25 cellular contexts compared by ENCODE assay signal in genomic region chrX:53196678-53197077, GRCh38. TPM values are rescaled to one million over a fixed set of nuclear protein-coding genes. Genes with fewer than 3 reads are reported as not detected.
DNase-seq lines count a peak whose midpoint lies in the region; ATAC-seq, FAIRE-seq and TF ChIP-seq lines count a peak whose summit lies in the region.
"Had no signal": no experiment of that assay in that cellular context is flagged by ENCODE, and none has a peak within 500 bp of the region (broad histone marks: within the 10 kb centered on the region; RNA-seq: fewer than 3 reads in every experiment).

No MANE protein-coding gene starts in this region.

- H3K79me2 ChIP-seq in HepG2 (ENCODE audit: insufficient read depth, low read length) (no peaks in the 10 kb centered on the region), GM12878 (ENCODE audit: control insufficient read depth, insufficient read depth, low read length) (no peaks in the 10 kb centered on the region)

- RAD21 ChIA-PET in GM12878 (lab: Charles Lee; ENCODE audit: unreplicated experiment) = no interaction called here

- POLR2A ChIA-PET in HepG2 (lab: Yijun Ruan, JAX) (no interaction called here), GM12878 (lab: Charles Lee) (interaction anchor here (0.6 kb wide), 1 partner anchor 44 kb away, joined by 3 read pairs; no protein-coding TSS in a partner anchor)
- POLR2A ChIA-PET in CD4-positive, alpha-beta T cell (lab: Charles Lee) = no interaction called here

- peak overlapping the region; percentile 72 for H3K27ac Mint-ChIP-seq in stimulated activated effector memory CD8-positive, alpha-beta T cell treated with anti-CD3 and anti-CD28 coated beads, Interleukin-12 subunit alpha, Interleukin-12 subunit beta, amount 100 ng/mL, for 72 hours
- no peak overlapping the region for H3K27ac Mint-ChIP-seq in CD4-positive, alpha-beta T cell
- H3K27ac Mint-ChIP-seq: CD8-positive, alpha-beta T cell had no signal

- BruUV-seq in HepG2 (replicated peaks; lab: Mats Ljungman, UMichigan) (no TSS peak), GM12878 (replicated peaks; lab: Mats Ljungman, UMichigan) (no TSS peak)

- H3K9me3 ChIP-seq in HepG2 (ENCODE audit: low read length) = no peaks in the 10 kb centered on the region
- no peaks in the 10 kb centered on the region for H3K9me3 ChIP-seq in right lobe of liver
- no peaks in the 10 kb centered on the region for H3K9me3 ChIP-seq in GM12878 (replicated peaks; ENCODE audit: control insufficient read depth, insufficient read depth, low read length)
- no peaks in the 10 kb centered on the region for H3K9me3 ChIP-seq in CD4-positive, alpha-beta T cell (ENCODE audit: control insufficient read depth, low read length)
- no peaks in the 10 kb centered on the region for H3K9me3 ChIP-seq in gastrocnemius medialis
- H3K9me3 ChIP-seq: BE2C, BLaER1, Caco-2 had no signal

- TF ChIP-seq CTCF in HepG2 (CRISPR knock-in tag; IDR thresholded peaks at IDR 0.05) (no peak), right lobe of liver (IDR thresholded peaks at IDR 0.05) (no peak), GM12878 (IDR thresholded peaks at IDR 0.05 in 2 of 3, conservative IDR thresholded peaks at IDR 0.05 in 1 of 3; ENCODE audit: control insufficient read depth in 2 of 3, extremely low read depth in 1 of 3, insufficient read depth in 1 of 3, low read depth in 3 of 3, low read length in 3 of 3) (no peak), coronary artery (IDR thresholded peaks at IDR 0.05) (no peak), gastrocnemius medialis (IDR thresholded peaks at IDR 0.05 in 4 of 5, conservative IDR thresholded peaks at IDR 0.05 in 1 of 5) (no peak)
- no peak for TF ChIP-seq CTCF in CD4-positive, alpha-beta T cell (IDR thresholded peaks at IDR 0.05)

- H3K4me1 Mint-ChIP-seq in stimulated activated effector memory CD8-positive, alpha-beta T cell treated with anti-CD3 and anti-CD28 coated beads, Interleukin-12 subunit alpha, Interleukin-12 subunit beta, amount 100 ng/mL, for 72 hours = no peaks in the 10 kb centered on the region
- no peaks in the 10 kb centered on the region for H3K4me1 Mint-ChIP-seq in CD4-positive, alpha-beta T cell (ENCODE audit: low read depth)
- H3K4me1 Mint-ChIP-seq: CD14-positive monocyte had no signal

- H3K9ac ChIP-seq in HepG2 (ENCODE audit: insufficient read depth, low read depth, low read length) (no peak overlapping the region), GM12878 (ENCODE audit: control insufficient read depth, insufficient read depth, low read length) (no peak overlapping the region)
- H3K9ac ChIP-seq: BLaER1 had no signal

- H3K36me3 ChIP-seq in HepG2 (replicated peaks in 1 of 2; ENCODE audit: control insufficient read depth in 1 of 2, insufficient read depth in 2 of 2, low read length in 2 of 2) (peaks cover 16 to 70% of the 10 kb centered on the region in 2 experiments), right lobe of liver (peaks cover 7 to 83% (median 57%) of the 10 kb centered on the region in 4 donors), GM12878 (ENCODE audit: control insufficient read depth in 2 of 2, insufficient read depth in 2 of 2, low read length in 1 of 2) (peaks cover 47 to 54% of the 10 kb centered on the region in 2 experiments), gastrocnemius medialis (peaks cover 3 to 100% of the 10 kb centered on the region in 2 donors)

- 93% methylated on average over 3 of the region's 12 CpGs for WGBS in HepG2 (ENCODE audit: low lambda C conversion rate)
- WGBS in right lobe of liver (ENCODE audit: insufficient coverage, low coverage, low lambda C conversion rate, missing lambda C conversion rate) = 100% methylated on average over 4 of the region's 12 CpGs
- 97% methylated on average over 12 of the region's 12 CpGs for WGBS in GM12878 (ENCODE audit: insufficient coverage, insufficient replicate concordance, low lambda C conversion rate, missing lambda C conversion rate)

- no peak overlapping the region for H3K4me3 Mint-ChIP-seq in stimulated activated effector memory CD8-positive, alpha-beta T cell treated with anti-CD3 and anti-CD28 coated beads, Interleukin-12 subunit alpha, Interleukin-12 subunit beta, amount 100 ng/mL, for 72 hours
- H3K4me3 Mint-ChIP-seq in CD4-positive, alpha-beta T cell = no peak overlapping the region
- H3K4me3 Mint-ChIP-seq: CD14-positive monocyte; CD4-positive, CD25-positive, alpha-beta regulatory T cell; CD8-positive, alpha-beta T cell had no signal

- no peak overlapping the region for H3K4me2 ChIP-seq in HepG2 (ENCODE audit: low read depth, low read length)
- H3K4me2 ChIP-seq in GM12878 (ENCODE audit: control insufficient read depth, insufficient read depth) = no peak overlapping the region
- H3K4me2 ChIP-seq: BLaER1 had no signal

- peaks cover 85% of the 10 kb centered on the region for H3K36me3 Mint-ChIP-seq in stimulated activated effector memory CD8-positive, alpha-beta T cell treated with anti-CD3 and anti-CD28 coated beads, Interleukin-12 subunit alpha, Interleukin-12 subunit beta, amount 100 ng/mL, for 72 hours
- H3K36me3 Mint-ChIP-seq in CD4-positive, alpha-beta T cell (ENCODE audit: low read depth) = peaks cover 77% of the 10 kb centered on the region

- H3K27me3 Mint-ChIP-seq in CD4-positive, alpha-beta T cell = no peaks in the 10 kb centered on the region
- H3K27me3 Mint-ChIP-seq: CD4-positive, CD25-positive, alpha-beta regulatory T cell had no signal

- SMC1A ChIA-PET in GM12878 (lab: Charles Lee; ENCODE audit: uncharacterized antibody, unreplicated experiment) = no interaction called here

- H2AFZ ChIP-seq in HepG2 (ENCODE audit: low read length) = no peak overlapping the region
- no peak overlapping the region for H2AFZ ChIP-seq in GM12878 (ENCODE audit: control insufficient read depth, low read depth, low read length)

- TF ChIP-seq EP300 in HepG2 (IDR thresholded peaks at IDR 0.05; ENCODE audit: low read depth in 2 of 2, low read length in 2 of 2) (no peak), HepG2 (CRISPR knock-in tag; IDR thresholded peaks at IDR 0.05; ENCODE audit: borderline replicate concordance) (no peak), GM12878 (IDR thresholded peaks at IDR 0.05; ENCODE audit: borderline replicate concordance in 1 of 2, control insufficient read depth in 1 of 2, low read depth in 2 of 2, low read length in 2 of 2) (no peak)

- CTCF ChIA-PET in HepG2 (lab: Yijun Ruan, JAX; ENCODE audit: low intra/inter-chr PET ratio, low total read pairs) = no interaction called here
- CTCF ChIA-PET in GM12878 (lab: Yijun Ruan, JAX) = no interaction called here
- CTCF ChIA-PET in CD4-positive, alpha-beta T cell (lab: Charles Lee) = no interaction called here

- H3K4me3 ChIP-seq in HepG2 (replicated peaks in 1 of 3; ENCODE audit: insufficient read depth in 1 of 3, low read depth in 2 of 3, low read length in 3 of 3) = no peak overlapping the region
- no peak overlapping the region for H3K4me3 ChIP-seq in right lobe of liver
- no peak overlapping the region for H3K4me3 ChIP-seq in GM12878
- no peak overlapping the region for H3K4me3 ChIP-seq in coronary artery
- H3K4me3 ChIP-seq in gastrocnemius medialis = no peak overlapping the region
- H3K4me3 ChIP-seq: BLaER1 had no signal

- H3K27ac ChIP-seq in HepG2 (ENCODE audit: extremely low read length, insufficient read depth, low read length) = no peak overlapping the region
- H3K27ac ChIP-seq in right lobe of liver = no peak overlapping the region
- H3K27ac ChIP-seq in GM12878 (ENCODE audit: control insufficient read depth, insufficient read depth) = no peak overlapping the region
- H3K27ac ChIP-seq in coronary artery = no peak overlapping the region
- no peak overlapping the region for H3K27ac ChIP-seq in CD4-positive, alpha-beta T cell (ENCODE audit: low read depth, low read length)
- H3K27ac ChIP-seq in gastrocnemius medialis = no peak overlapping the region
- H3K27ac ChIP-seq: BLaER1 had no signal

- no peaks in the 10 kb centered on the region for H3K4me1 ChIP-seq in HepG2 (ENCODE audit: insufficient read depth, low read length)
- no peaks in the 10 kb centered on the region for H3K4me1 ChIP-seq in right lobe of liver
- no peaks in the 10 kb centered on the region for H3K4me1 ChIP-seq in GM12878 (ENCODE audit: control insufficient read depth, insufficient read depth, low read length)
- no peaks in the 10 kb centered on the region for H3K4me1 ChIP-seq in gastrocnemius medialis
- H3K4me1 ChIP-seq: BE2C, BLaER1, Caco-2 had no signal

- no peaks in the 10 kb centered on the region for H3K9me3 Mint-ChIP-seq in stimulated activated effector memory CD8-positive, alpha-beta T cell treated with anti-CD3 and anti-CD28 coated beads, Interleukin-12 subunit alpha, Interleukin-12 subunit beta, amount 100 ng/mL, for 72 hours
- no peaks in the 10 kb centered on the region for H3K9me3 Mint-ChIP-seq in CD4-positive, alpha-beta T cell
- H3K9me3 Mint-ChIP-seq: CD14-positive monocyte; CD4-positive, CD25-positive, alpha-beta regulatory T cell; CD8-positive, alpha-beta T cell had no signal

- no peak for TF ChIP-seq POLR2A in HepG2 (IDR thresholded peaks at IDR 0.05; ENCODE audit: insufficient read depth in 1 of 2, low read depth in 2 of 2, low read length in 2 of 2)
- no peak for TF ChIP-seq POLR2A in right lobe of liver (IDR thresholded peaks at IDR 0.05)
- peak; percentile 57 for TF ChIP-seq POLR2A in GM12878 (IDR thresholded peaks at IDR 0.05; ENCODE audit: low read depth, low read length)
- TF ChIP-seq POLR2A in gastrocnemius medialis (IDR thresholded peaks at IDR 0.05) = no peak

- intact Hi-C loops in HepG2 (cut with micrococcal nuclease; ENCODE audit: unreplicated experiment) (no loop called here), right lobe of liver (cut with DNase I) (no loop called here), GM12878 (cut with micrococcal nuclease; ENCODE audit: unreplicated experiment) (no loop called here), gastrocnemius medialis (cut with DNase I; ENCODE audit: low total_unique reads) (no loop called here)
- intact Hi-C loops in CD4-positive, alpha-beta T cell (cut with DNase I, micrococcal nuclease) = loop anchor here in 1 of 2 experiments (10.0 kb wide), 1 partner anchor 92 kb away; no protein-coding TSS in a partner anchor

- TF ChIP-seq RAD21 in HepG2 (CRISPR knock-in tag; IDR thresholded peaks at IDR 0.05) (no peak), GM12878 (IDR thresholded peaks at IDR 0.05; ENCODE audit: insufficient read depth, low read depth, low read length) (no peak)

- ATAC-seq in HepG2 (no peak), right lobe of liver (no peak), GM12878 (no peak), gastrocnemius medialis (no peak)
- no peak for ATAC-seq in stimulated activated effector memory CD8-positive, alpha-beta T cell treated with anti-CD3 and anti-CD28 coated beads, Interleukin-12 subunit alpha, Interleukin-12 subunit beta, amount 100 ng/mL, for 72 hours
- no peak for ATAC-seq in CD4-positive, alpha-beta T cell (ENCODE audit: poor library complexity)
- ATAC-seq: CD8-positive, alpha-beta T cell had no signal

- H3K27me3 ChIP-seq in HepG2 (ENCODE audit: control insufficient read depth in 1 of 2, insufficient read depth in 2 of 2, low read length in 2 of 2) (no peaks in the 10 kb centered on the region), right lobe of liver (no peaks in the 10 kb centered on the region), GM12878 (replicated peaks in 1 of 2; ENCODE audit: control insufficient read depth in 2 of 2, insufficient read depth in 2 of 2, low read length in 1 of 2) (no peaks in the 10 kb centered on the region), gastrocnemius medialis (no peaks in the 10 kb centered on the region)
- no peaks in the 10 kb centered on the region for H3K27me3 ChIP-seq in CD4-positive, alpha-beta T cell (ENCODE audit: control insufficient read depth, insufficient read depth, low read length)
- H3K27me3 ChIP-seq: BE2C, BLaER1 had no signal

- no peak for FAIRE-seq in HepG2 (lab: Jason Lieb, UNC)
- FAIRE-seq in GM12878 (lab: Jason Lieb, UNC) = no peak
- FAIRE-seq: A204.1, D721Med, G401.6, GM12892, GM18507 had no signal

- in situ Hi-C loops in HepG2 (cut with HindIII; ENCODE audit: extremely low pct_ligation_motif_present, low pct_unique_long_range_greater_than_20kb) (no loop called here), GM12878 (cut with MboI) (no loop called here), gastrocnemius medialis (cut with MboI; ENCODE audit: low sequenced_read_pairs in 4 of 4) (no loop called here)

- H4K20me1 ChIP-seq in HepG2 (ENCODE audit: insufficient read depth, low read length) (no peaks in the 10 kb centered on the region), GM12878 (ENCODE audit: control insufficient read depth, insufficient read depth) (no peaks in the 10 kb centered on the region)

- DNase-seq in HepG2 (ENCODE audit: low spot score) = no peak
- DNase-seq in right lobe of liver = no peak
- DNase-seq in GM12878 (ENCODE audit: low read depth, low spot score) = no peak
- peak; percentile 72 for DNase-seq in coronary artery (ENCODE audit: low spot score)
- no peak for DNase-seq in stimulated activated effector memory CD8-positive, alpha-beta T cell treated with anti-CD3 and anti-CD28 coated beads, Interleukin-12 subunit alpha, Interleukin-12 subunit beta, amount 100 ng/mL, for 72 hours (ENCODE audit: low spot score in 2 of 2)
- no peak for DNase-seq in CD4-positive, alpha-beta T cell
- no peak for DNase-seq in gastrocnemius medialis
- DNase-seq in ureter (ENCODE audit: low spot score) = no peak
- DNase-seq: 8988T; ACHN; BE2C; C1 segment of cervical spinal cord; Caco-2; Calu3; CD4-positive, CD25-positive, alpha-beta regulatory T cell; CD8-positive, alpha-beta T cell; DMS79 treated with DMSO at 0.1 percent for 48 hours; GF-D8 had no signal

RNA-seq across cellular contexts. Expression of gene KDM5C, which starts 28.3 kb away (rescaled TPM):
- total RNA-seq in HepG2 (2016; rRNA removed; fragmentation: Illumina TruSeq; extraction: Trizol) = 26.0 and 32.5 TPM in 2 replicates
- total RNA-seq in HepG2 (2016; cell fraction: cytosol; rRNA removed; fragmentation: Illumina TruSeq; extraction: Trizol; ENCODE audit: low read depth) = 2.3 and 2.5 TPM in 2 replicates
- total RNA-seq in HepG2 (2016; cell fraction: insoluble cytoplasmic fraction; rRNA removed; fragmentation: Illumina TruSeq; extraction: Trizol) = 21.6 and 32.6 TPM in 2 replicates
- total RNA-seq in HepG2 (2016; cell fraction: membrane; rRNA removed; fragmentation: Illumina TruSeq; extraction: Trizol) = 8.3 and 11.1 TPM in 2 replicates
- 39.7 and 47.1 TPM in 2 replicates for total RNA-seq in HepG2 (2016; cell fraction: nucleus; rRNA removed; fragmentation: Illumina TruSeq; extraction: Trizol)
- polyA plus RNA-seq in HepG2 (2011; rRNA removed) = 34.0 and 46.9 TPM in 2 replicates
- 15.0 and 15.5 TPM in 2 replicates for polyA plus RNA-seq in HepG2 (2011; cell fraction: cytosol; rRNA removed)
- 139 and 160 TPM in 2 replicates for polyA plus RNA-seq in HepG2 (2011; cell fraction: nucleus; rRNA removed)
- polyA plus RNA-seq in HepG2 (2012) = 29.4 and 34.1 TPM in 2 replicates
- polyA plus RNA-seq in HepG2 (2016; cell fraction: cytosol; fragmentation: Illumina TruSeq; extraction: Trizol; ENCODE audit: low read depth) = 1.0 and 1.1 TPM in 2 replicates
- 13.6 and 17.4 TPM in 2 replicates for polyA plus RNA-seq in HepG2 (2016; cell fraction: insoluble cytoplasmic fraction; fragmentation: Illumina TruSeq; extraction: Trizol; ENCODE audit: low read depth)
- polyA plus RNA-seq in HepG2 (2016; cell fraction: membrane; fragmentation: Illumina TruSeq; extraction: Trizol; ENCODE audit: low read depth) = 1.6 and 2.4 TPM in 2 replicates
- 43.2 and 51.6 TPM in 2 replicates for polyA plus RNA-seq in HepG2 (2016; cell fraction: nucleus; fragmentation: Illumina TruSeq; extraction: Trizol; ENCODE audit: insufficient read depth, low read depth)
- 109 and 178 TPM in 2 replicates for polyA minus RNA-seq in HepG2 (2011; rRNA and poly(A)+ RNA removed; ENCODE audit: low replicate concordance)
- 36.1 and 38.1 TPM in 2 replicates for polyA minus RNA-seq in HepG2 (2011; cell fraction: cytosol; rRNA and poly(A)+ RNA removed)
- 101 and 105 TPM in 2 replicates for polyA minus RNA-seq in HepG2 (2011; cell fraction: nucleus; rRNA and poly(A)+ RNA removed)
- 10 to 100 TPM; 27.9 to 61.6 (median 50.6) TPM for total RNA-seq in right lobe of liver
- total RNA-seq in GM12878 (2013; cell fraction: nucleolus; rRNA removed) = 354 and 399 TPM in 2 replicates
- total RNA-seq in GM12878 (2014; rRNA removed) = 48.0 and 59.2 TPM in 2 replicates
- total RNA-seq in GM12878 (2014; rRNA removed; fragmentation: Illumina TruSeq; extraction: Trizol) = 35.7 and 42.1 TPM in 2 replicates
- total RNA-seq in GM12878 (2021) = 99.4 and 110 TPM in 2 replicates
- 34.8 TPM for polyA plus RNA-seq in GM12878 (2011; ENCODE audit: low read depth)
- polyA plus RNA-seq in GM12878 (2011; rRNA removed) = 40.2 and 88.5 TPM in 2 replicates
- 61.8 and 80.7 TPM in 2 replicates for polyA plus RNA-seq in GM12878 (2011; cell fraction: cytosol; rRNA removed)
- polyA plus RNA-seq in GM12878 (2011; cell fraction: nucleus; rRNA removed) = 295 and 353 TPM in 2 replicates
- 63.5 and 69.1 TPM in 2 replicates for polyA plus RNA-seq in GM12878 (2012)
- 45.1 and 51.0 TPM in 2 replicates for polyA plus RNA-seq in GM12878 (2014; fragmentation: Illumina TruSeq; extraction: Trizol)
- polyA plus RNA-seq in GM12878 (2014; fragmentation: Nextera tagmentation; extraction: Ambion mirVana) = 1 to 10 TPM; 1.5 TPM
- polyA plus RNA-seq in GM12878 (2014; rRNA removed) = 58.5 and 64.7 TPM in 2 replicates
- 10 to 100 TPM; 49.0 to 54.9 TPM for polyA plus RNA-seq in GM12878 (2016; fragmentation: Nextera tagmentation; extraction: Ambion mirVana)
- polyA minus RNA-seq in GM12878 (2011; rRNA and poly(A)+ RNA removed) = 126 and 142 TPM in 2 replicates
- 51.1 and 56.4 TPM in 2 replicates for polyA minus RNA-seq in GM12878 (2011; cell fraction: cytosol; rRNA and poly(A)+ RNA removed)
- 116 and 171 TPM in 2 replicates for polyA minus RNA-seq in GM12878 (2011; cell fraction: nucleus; rRNA and poly(A)+ RNA removed)
- total RNA-seq in CD4-positive, alpha-beta T cell = 100 to 1,000 TPM; 236 to 237 TPM
- 100 to 1,000 TPM; 143 to 210 (median 147) TPM for total RNA-seq in gastrocnemius medialis
- total RNA-seq in ureter = 163 TPM

Comparison
In these comparisons a context has a peak if more than half of its experiments do, and no peak if none do; other contexts are left out.
1. Of the 75 proteins assayed by ChIP-seq in both HepG2 and GM12878: peak only in HepG2: none; only in GM12878: POLR2A and POLR2AphosphoS5; in both: none; in neither: 73.